9 cellular contexts compared by ENCODE assay signal in the genomic region with DNA sequence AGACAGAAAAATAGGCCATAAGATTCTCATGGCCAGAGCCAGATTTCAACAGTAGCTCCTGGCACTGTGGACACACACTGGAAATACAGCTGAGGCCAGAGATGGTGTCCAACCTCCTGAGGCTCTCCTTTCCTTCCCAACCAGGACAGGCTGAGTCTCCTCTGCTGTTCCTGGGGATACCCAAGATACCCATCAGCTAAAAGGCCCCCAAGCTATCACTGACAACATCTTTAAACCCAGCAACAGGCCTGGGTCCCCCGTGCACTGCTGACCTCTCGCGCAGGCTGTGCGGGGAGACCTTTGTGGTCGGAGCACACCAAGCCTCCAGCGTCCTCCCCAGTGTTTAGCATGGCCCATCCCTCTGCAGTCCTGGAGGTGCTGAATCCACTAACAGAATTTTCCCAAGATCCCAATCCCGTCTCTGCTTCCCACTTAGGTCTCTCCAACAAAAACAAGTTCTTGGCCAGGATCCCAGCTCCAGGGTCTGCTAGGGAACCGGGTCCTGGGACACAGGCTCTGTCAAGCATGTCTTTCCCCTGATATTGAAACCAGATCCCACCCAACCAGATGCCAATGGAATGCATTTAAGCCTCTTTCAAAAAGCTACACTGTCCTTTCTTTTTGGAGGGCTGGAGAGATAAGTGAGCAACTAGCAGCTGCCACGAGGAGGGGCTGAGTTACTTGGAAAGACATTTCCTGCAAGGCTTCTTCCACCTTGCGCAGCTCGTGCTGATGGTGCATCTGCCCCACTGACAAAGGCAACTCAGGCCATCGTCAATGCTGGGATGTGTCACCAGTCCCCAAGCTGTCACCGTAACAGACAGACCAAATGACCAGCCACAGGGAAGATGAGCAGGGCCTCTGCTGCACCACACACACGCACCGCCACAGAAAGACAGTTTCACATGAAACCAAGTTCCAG.
A peak's percentile ranks its signal among the peaks of the same experiment; 100 is the strongest.
DNase-seq lines count a peak whose midpoint lies in the region; ATAC-seq and TF ChIP-seq lines count a peak whose summit lies in the region.
"Had no signal": no experiment of that assay in that cellular context is flagged by ENCODE, and none has a peak within 500 bp of the region (broad histone marks: within the 10 kb centered on the region; RNA-seq: fewer than 3 reads in every experiment).

No MANE protein-coding gene starts in this region.

- peak; percentile 18 to 28 for DNase-seq in activated T-cell treated with anti-CD3 and anti-CD28 coated beads, Interleukin-2, amount 50 U/mL, for 72 hours
- DNase-seq in ovary: no peak
- DNase-seq in stimulated activated naive CD4-positive, alpha-beta T cell treated with Interleukin-2 at 50 U/mL for 16 hours (lab: John Stamatoyannopoulos, UW): no peak
- DNase-seq in NCI-H1436 treated with DMSO at 0.1 percent for 48 hours (lab: John Stamatoyannopoulos, UW): no peak
- no peak for DNase-seq in AG20443 (ENCODE audit: low spot score)

- no peaks in the 10 kb centered on the region for H3K36me3 Mint-ChIP-seq in activated T-cell treated with anti-CD3 and anti-CD28 coated beads, Interleukin-2, amount 50 U/mL, for 72 hours (ENCODE audit: insufficient read depth in 2 of 2)
- peaks cover 12% of the 10 kb centered on the region for H3K36me3 Mint-ChIP-seq in nephron (ENCODE audit: low read depth)

- H3K4me1 Mint-ChIP-seq in activated T-cell treated with anti-CD3 and anti-CD28 coated beads, Interleukin-2, amount 50 U/mL, for 72 hours (ENCODE audit: low read depth): peaks cover 49% of the 10 kb centered on the region
- H3K4me1 Mint-ChIP-seq in nephron: peaks cover 94% of the 10 kb centered on the region

- no peak for TF ChIP-seq CTCF in nephron (IDR thresholded peaks at IDR 0.05; ENCODE audit: unreplicated experiment in 3 of 3)
- TF ChIP-seq CTCF in ovary (IDR thresholded peaks at IDR 0.05): no peak

- H3K9me3 Mint-ChIP-seq in activated T-cell treated with anti-CD3 and anti-CD28 coated beads, Interleukin-2, amount 50 U/mL, for 72 hours: no peaks in the 10 kb centered on the region
- no peaks in the 10 kb centered on the region for H3K9me3 Mint-ChIP-seq in nephron

- no peak overlapping the region for H3K4me3 ChIP-seq in ovary

- peaks cover 65% of the 10 kb centered on the region for H3K27me3 Mint-ChIP-seq in activated T-cell treated with anti-CD3 and anti-CD28 coated beads, Interleukin-2, amount 50 U/mL, for 72 hours (ENCODE audit: low read depth)
- peaks cover 4% of the 10 kb centered on the region for H3K27me3 Mint-ChIP-seq in nephron (ENCODE audit: low read depth)

- no peak for TF ChIP-seq POLR2A in ovary (IDR thresholded peaks at IDR 0.05)

- H3K9me3 ChIP-seq in ovary: no peaks in the 10 kb centered on the region

- peaks cover 7% of the 10 kb centered on the region for H3K4me1 ChIP-seq in ovary (ENCODE audit: insufficient read depth)

- H3K27ac Mint-ChIP-seq in activated T-cell treated with anti-CD3 and anti-CD28 coated beads, Interleukin-2, amount 50 U/mL, for 72 hours: peak overlapping the region; percentile 45
- H3K27ac Mint-ChIP-seq in nephron: peak overlapping the region; percentile 61 to 83 (median 71)

- no peaks in the 10 kb centered on the region for H3K27me3 ChIP-seq in ovary

- TF ChIP-seq EP300 in ovary (IDR thresholded peaks at IDR 0.05): no peak

- no peak overlapping the region for H3K27ac ChIP-seq in ovary
- H3K27ac ChIP-seq: KMS-11 had no signal

- H3K36me3 ChIP-seq in ovary: no peaks in the 10 kb centered on the region

- peak overlapping the region; percentile 70 to 74 for H3K4me3 Mint-ChIP-seq in activated T-cell treated with anti-CD3 and anti-CD28 coated beads, Interleukin-2, amount 50 U/mL, for 72 hours
- H3K4me3 Mint-ChIP-seq in nephron: peak overlapping the region in 1 of 3 experiments; percentile 48

- ATAC-seq in GM18858 (IDR thresholded peaks at IDR 0.05; ENCODE audit: unreplicated experiment) (peak; percentile 0), HG02588 (IDR thresholded peaks at IDR 0.05; ENCODE audit: unreplicated experiment) (peak; percentile 12)
- peak; percentile 16 to 31 for ATAC-seq in activated T-cell treated with anti-CD3 and anti-CD28 coated beads, Interleukin-2, amount 50 U/mL, for 72 hours (replicated peaks in 1 of 2)

- intact Hi-C loops in ovary (cut with DNase I): loop anchor here in 1 of 4 donors (10.0 kb wide), 1 partner anchor 1436 kb away; no protein-coding TSS in a partner anchor

- 49 to 60% (median 51%) methylated on average over 15 of the region's 15 CpGs for WGBS in ovary, 3 donors

Comparison
In these comparisons a context has a peak if more than half of its experiments do, and no peak if none do; other contexts are left out.
1. DNase-seq: peak in activated T-cell treated with anti-CD3 and anti-CD28 coated beads, Interleukin-2, amount 50 U/mL, for 72 hours (2 of 2); none in ovary (0 of 5), stimulated activated naive CD4-positive, alpha-beta T cell treated with Interleukin-2 at 50 U/mL for 16 hours (single experiment), NCI-H1436 treated with DMSO at 0.1 percent for 48 hours (single experiment) and AG20443 (single experiment).
2. Peak in every context shown above with its lines, with median percentiles within 50 percentile points of each other: ATAC-seq.